ENCODE assay signal across 14 cellular contexts in the genomic region with DNA sequence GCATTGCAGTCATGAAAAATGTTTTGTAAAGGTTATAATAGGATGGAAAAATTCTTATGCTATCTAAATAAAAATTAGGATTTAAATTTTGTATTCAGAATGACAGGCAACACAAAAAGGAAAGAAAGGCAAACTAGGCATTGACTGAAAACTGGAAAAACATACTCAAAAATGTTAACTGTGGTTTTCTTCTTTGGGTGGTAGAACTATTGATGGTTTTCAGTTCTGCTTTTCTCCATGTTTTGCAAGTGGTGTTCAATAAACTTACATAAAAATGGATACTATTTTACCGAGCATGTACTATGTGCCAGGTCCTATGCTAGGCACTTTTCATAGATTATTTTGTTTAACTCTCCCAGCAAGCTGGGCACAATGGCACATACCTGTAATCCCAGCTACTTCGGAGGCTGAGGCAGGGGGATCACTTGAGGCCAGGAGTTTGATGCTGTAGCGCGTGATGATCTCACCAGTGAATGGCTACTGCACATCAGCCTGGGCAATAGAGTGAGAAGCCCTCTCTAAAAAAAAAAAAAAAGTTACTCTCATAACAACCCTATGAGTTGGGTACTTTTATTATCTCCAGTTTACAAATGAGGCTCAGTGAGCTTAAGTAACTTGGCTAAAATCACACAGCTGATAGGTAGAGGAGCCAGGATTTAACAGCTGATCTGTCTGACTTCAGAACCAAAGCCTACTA. TPM values are rescaled to one million over a fixed set of nuclear protein-coding genes. Genes with fewer than 3 reads are reported as not detected.
DNase-seq lines count a peak whose midpoint lies in the region; ATAC-seq and TF ChIP-seq lines count a peak whose summit lies in the region.
"Had no signal": no experiment of that assay in that cellular context is flagged by ENCODE, and none has a peak within 500 bp of the region (broad histone marks: within the 10 kb centered on the region; RNA-seq: fewer than 3 reads in every experiment).

No MANE protein-coding gene starts in this region.

- ATAC-seq in HG02588 (IDR thresholded peaks at IDR 0.05; ENCODE audit: unreplicated experiment) = peak; percentile 73
- peak; percentile 88 for ATAC-seq in HG03342 (IDR thresholded peaks at IDR 0.05; ENCODE audit: unreplicated experiment)
- peak; percentile 93 to 96 for ATAC-seq in stimulated activated naive B cell treated with anti-CD40 and anti-IgM and Interleukin-4, amounts not matched to agents 10 μg/mL and 1 μg/mL and 100 μg/mL, for 72 hours (replicated peaks)
- ATAC-seq: activated CD8-positive, alpha-beta memory T cell treated with anti-CD3 and anti-CD28 coated beads, Interleukin-2, amount 10 ng/mL, durations not matched to agents 7 days and 5 days had no signal

- POLR2A ChIA-PET in MCF 10A (lab: Yijun Ruan, JAX) = interaction anchor here (0.6 to 0.7 kb wide), 2 partner anchors 54 to 531 kb away, joined by 4 to 8 read pairs; no protein-coding TSS in a partner anchor

- BruUV-seq in MCF 10A (replicated peaks; lab: Mats Ljungman, UMichigan) = no TSS peak

- H3K36me3 ChIP-seq in prostate gland = no peaks in the 10 kb centered on the region

- H3K36me3 Mint-ChIP-seq in stimulated activated naive B cell treated with anti-CD40 and anti-IgM and Interleukin-4, amounts not matched to agents 10 μg/mL and 1 μg/mL and 100 μg/mL, for 72 hours = peaks cover 0 to 4% of the 10 kb centered on the region in 2 donors
- no peaks in the 10 kb centered on the region for H3K36me3 Mint-ChIP-seq in MCF 10A (ENCODE audit: insufficient read depth, unreplicated experiment)
- H3K36me3 Mint-ChIP-seq: activated CD8-positive, alpha-beta memory T cell treated with anti-CD3 and anti-CD28 coated beads, Interleukin-2, amount 10 ng/mL, durations not matched to agents 7 days and 5 days had no signal

- peaks cover 24 to 35% of the 10 kb centered on the region in 2 donors for H3K27me3 Mint-ChIP-seq in stimulated activated naive B cell treated with anti-CD40 and anti-IgM and Interleukin-4, amounts not matched to agents 10 μg/mL and 1 μg/mL and 100 μg/mL, for 72 hours
- H3K27me3 Mint-ChIP-seq in MCF 10A (ENCODE audit: insufficient read depth, unreplicated experiment) = no peaks in the 10 kb centered on the region

- peaks cover 5% of the 10 kb centered on the region for H3K4me1 ChIP-seq in prostate gland (replicated peaks)

- H3K4me3 Mint-ChIP-seq in stimulated activated naive B cell treated with anti-CD40 and anti-IgM and Interleukin-4, amounts not matched to agents 10 μg/mL and 1 μg/mL and 100 μg/mL, for 72 hours = peak overlapping the region in 1 of 2 donors; percentile 35
- H3K4me3 Mint-ChIP-seq in MCF 10A (ENCODE audit: unreplicated experiment) = no peak overlapping the region
- H3K4me3 Mint-ChIP-seq: activated CD8-positive, alpha-beta memory T cell treated with anti-CD3 and anti-CD28 coated beads, Interleukin-2, amount 10 ng/mL, durations not matched to agents 7 days and 5 days; H9 had no signal

- CTCF ChIA-PET in MCF 10A (lab: Yijun Ruan, JAX) = interaction anchor here (0.6 to 0.7 kb wide), 2 partner anchors 30 to 253 kb away, joined by 3 to 4 read pairs; no protein-coding TSS in a partner anchor

- H3K27ac Mint-ChIP-seq in stimulated activated naive B cell treated with anti-CD40 and anti-IgM and Interleukin-4, amounts not matched to agents 10 μg/mL and 1 μg/mL and 100 μg/mL, for 72 hours = peak overlapping the region; percentile 87
- no peak overlapping the region for H3K27ac Mint-ChIP-seq in MCF 10A (ENCODE audit: low read depth, unreplicated experiment)
- H3K27ac Mint-ChIP-seq: activated CD8-positive, alpha-beta memory T cell treated with anti-CD3 and anti-CD28 coated beads, Interleukin-2, amount 10 ng/mL, durations not matched to agents 7 days and 5 days had no signal

- H3K27me3 ChIP-seq in prostate gland (replicated peaks; ENCODE audit: insufficient read depth) = no peaks in the 10 kb centered on the region

- H3K27ac ChIP-seq in prostate gland = no peak overlapping the region

- H3K4me3 ChIP-seq in prostate gland = no peak overlapping the region
- H3K4me3 ChIP-seq: smooth muscle cell had no signal

- WGBS in prostate gland = 86% methylated on average over 4 of the region's 4 CpGs

- peaks cover 8 to 20% of the 10 kb centered on the region in 2 donors for H3K4me1 Mint-ChIP-seq in stimulated activated naive B cell treated with anti-CD40 and anti-IgM and Interleukin-4, amounts not matched to agents 10 μg/mL and 1 μg/mL and 100 μg/mL, for 72 hours
- no peaks in the 10 kb centered on the region for H3K4me1 Mint-ChIP-seq in MCF 10A (ENCODE audit: insufficient read depth, unreplicated experiment)
- H3K4me1 Mint-ChIP-seq: activated CD8-positive, alpha-beta memory T cell treated with anti-CD3 and anti-CD28 coated beads, Interleukin-2, amount 10 ng/mL, durations not matched to agents 7 days and 5 days had no signal

- H3K9me3 ChIP-seq in prostate gland = no peaks in the 10 kb centered on the region

- no peaks in the 10 kb centered on the region for H3K9me3 Mint-ChIP-seq in stimulated activated naive B cell treated with anti-CD40 and anti-IgM and Interleukin-4, amounts not matched to agents 10 μg/mL and 1 μg/mL and 100 μg/mL, for 72 hours
- H3K9me3 Mint-ChIP-seq in MCF 10A (ENCODE audit: unreplicated experiment) = no peaks in the 10 kb centered on the region
- H3K9me3 Mint-ChIP-seq: H9 had no signal

- no peak for TF ChIP-seq POLR2A in prostate gland (IDR thresholded peaks at IDR 0.05)

- DNase-seq in SIG-M5 treated with dmso at 0.1 percent for 504 hours (lab: John Stamatoyannopoulos, UW; ENCODE audit: unreplicated experiment) (peak; percentile 68), SIG-M5 (lab: John Stamatoyannopoulos, UW) (no peak), MCF 10A (ENCODE audit: unreplicated experiment) (no peak), prostate gland (ENCODE audit: low spot score) (no peak)
- DNase-seq in stimulated activated naive B cell treated with anti-CD40 and anti-IgM and Interleukin-4, amounts not matched to agents 10 μg/mL and 1 μg/mL and 100 μg/mL, for 72 hours = peak; percentile 19
- DNase-seq in stimulated activated CD4-positive, alpha-beta T cell treated with anti-CD3 and anti-CD28 coated beads, Interleukin-2, amount 100 ng/mL, for 48 hours = no peak
- DNase-seq: activated CD8-positive, alpha-beta memory T cell treated with anti-CD3 and anti-CD28 coated beads, Interleukin-2, amount 10 ng/mL, durations not matched to agents 7 days and 5 days; anterior cingulate cortex; H9; NCI-H82; T-helper 2 cell had no signal

- intact Hi-C loops in MCF 10A (cut with micrococcal nuclease) (no loop called here), prostate gland (cut with DNase I) (no loop called here)

- TF ChIP-seq CTCF in MCF 10A (IDR thresholded peaks at IDR 0.05; ENCODE audit: unreplicated experiment) (no peak), prostate gland (IDR thresholded peaks at IDR 0.05) (no peak)

RNA-seq across cellular contexts. Expression of gene TCP11L2, which starts 26.4 kb away (rescaled TPM):
- 10.2 and 11.4 TPM in 2 replicates for total RNA-seq in MCF 10A (2022)
- total RNA-seq in prostate gland = 10 to 100 TPM; 20.0 to 30.6 TPM

RNA-seq across cellular contexts. Expression of gene CKAP4, which starts 28.4 kb away (rescaled TPM):
- total RNA-seq in MCF 10A (2022) (101 and 118 TPM in 2 replicates), prostate gland (10 to 100 TPM; 56.1 to 91.7 TPM)

Comparison
In these comparisons a context has a peak if more than half of its experiments do, and no peak if none do; other contexts are left out.
1. DNase-seq: peak in SIG-M5 treated with dmso at 0.1 percent for 504 hours (single experiment) and stimulated activated naive B cell treated with anti-CD40 and anti-IgM and Interleukin-4, amounts not matched to agents 10 μg/mL and 1 μg/mL and 100 μg/mL, for 72 hours (single experiment); none in SIG-M5 (single experiment), stimulated activated CD4-positive, alpha-beta T cell treated with anti-CD3 and anti-CD28 coated beads, Interleukin-2, amount 100 ng/mL, for 48 hours (0 of 2), MCF 10A (single experiment) and prostate gland (single experiment).
2. Peak in every context shown above with its lines, with median percentiles within 50 percentile points of each other: ATAC-seq.